Comparison of ENCODE assay signal across 27 cellular contexts in the genomic region with DNA sequence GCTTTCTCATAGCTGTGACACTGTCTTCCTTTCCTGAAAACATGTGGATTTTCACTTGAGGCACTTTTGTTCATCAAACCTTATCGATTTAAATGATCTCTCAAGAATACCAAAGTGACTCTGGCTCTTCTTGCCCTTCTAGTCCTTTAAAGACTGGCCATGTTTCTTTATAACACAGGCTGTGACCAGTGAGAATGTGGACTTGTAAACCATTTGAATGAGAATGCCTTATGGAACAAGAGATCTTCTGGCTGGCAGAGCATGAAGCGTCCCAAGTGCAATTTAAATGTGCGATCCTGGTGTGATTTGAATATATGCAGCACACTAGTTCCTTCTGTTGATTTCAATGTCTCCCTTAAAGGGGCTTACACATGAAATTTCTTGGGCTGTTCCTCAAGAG.
"Had no signal": no experiment of that assay in that cellular context is flagged by ENCODE, and none has a peak within 500 bp of the region (broad histone marks: within the 10 kb centered on the region; RNA-seq: fewer than 3 reads in every experiment).

No MANE protein-coding gene starts in this region.

- H3K27ac ChIP-seq: body of pancreas, foreskin keratinocyte, sigmoid colon, thyroid gland, upper lobe of right lung had no signal

- DNase-seq: activated CD4-positive, alpha-beta T cell treated with anti-CD3 and anti-CD28 coated beads for 4 hours; activated CD4-positive, CD25-positive, alpha-beta regulatory T cell; activated CD8-positive, alpha-beta memory T cell treated with anti-CD3 and anti-CD28 coated beads, Interleukin-2, amount 10 ng/mL, durations not matched to agents 7 days and 5 days; activated CD8-positive, alpha-beta T cell treated with anti-CD3 and anti-CD28 coated beads for 36 hours; activated gamma-delta T cell; activated naive CD4-positive, alpha-beta T cell treated with anti-CD3 and anti-CD28 coated beads, Interleukin-2, amount 50 U/mL, for 16 hours; activated naive CD8-positive, alpha-beta T cell treated with anti-CD3 and anti-CD28 coated beads, Interleukin-2, amount 50 U/mL, for 24 hours; activated T-cell treated with anti-CD3 and anti-CD28 coated beads for 4 hours; anterior cingulate cortex; body of pancreas; caudate nucleus; dermis blood vessel endothelial cell; effector CD8-positive, alpha-beta T cell; erythroblast; foreskin keratinocyte; natural killer cell; retina; sigmoid colon; stimulated activated CD4-positive, alpha-beta T cell treated with anti-CD3 and anti-CD28 coated beads, Interleukin-15, amount 100 ng/mL, for 24 hours; stimulated activated CD4-positive, alpha-beta T cell treated with anti-CD3 and anti-CD28 coated beads, Interleukin-2, amount 100 ng/mL, for 48 hours; stimulated activated CD8-positive, alpha-beta memory T cell treated with anti-CD3 and anti-CD28 coated beads, Interleukin-4, amount 100 ng/mL, for 48 hours; stimulated activated naive CD8-positive, alpha-beta T cell treated with anti-CD3 and anti-CD28 coated beads, Interleukin-15, Interleukin-2, amounts not matched to agents 100 U/mL and 50 U/mL, for 24 hours; T1000; thyroid gland; upper lobe of right lung had no signal

- H3K4me1 ChIP-seq: body of pancreas, foreskin keratinocyte, upper lobe of right lung had no signal

- H3K4me3 ChIP-seq: body of pancreas, sigmoid colon, smooth muscle cell, thyroid gland, upper lobe of right lung had no signal

- H3K4me2 ChIP-seq: smooth muscle cell had no signal

- H3K27me3 ChIP-seq: body of pancreas, foreskin keratinocyte, sigmoid colon, thyroid gland, upper lobe of right lung had no signal

- H3K9me3 ChIP-seq: body of pancreas, sigmoid colon, thyroid gland, upper lobe of right lung had no signal

- ATAC-seq: activated CD8-positive, alpha-beta memory T cell treated with anti-CD3 and anti-CD28 coated beads, Interleukin-2, amount 10 ng/mL, durations not matched to agents 7 days and 5 days; activated CD8-positive, alpha-beta T cell treated with anti-CD3 and anti-CD28 coated beads for 36 hours; activated naive CD8-positive, alpha-beta T cell treated with anti-CD3 and anti-CD28 coated beads, Interleukin-2, amount 50 U/mL, for 24 hours; body of pancreas; foreskin keratinocyte; left lobe of liver; natural killer cell; stimulated activated naive CD8-positive, alpha-beta T cell treated with anti-CD3 and anti-CD28 coated beads, Interleukin-15, Interleukin-2, amounts not matched to agents 100 U/mL and 50 U/mL, for 24 hours; upper lobe of right lung had no signal
